In genomic region chr12:54959291-54960018, GRCh38 we compare ENCODE assay signal across 12 cellular contexts. TPM values are rescaled to one million over a fixed set of nuclear protein-coding genes. Genes with fewer than 3 reads are reported as not detected.
A peak's percentile ranks its signal among the peaks of the same experiment; 100 is the strongest.
DNase-seq lines count a peak whose midpoint lies in the region; ATAC-seq and TF ChIP-seq lines count a peak whose summit lies in the region.
"Had no signal": no experiment of that assay in that cellular context is flagged by ENCODE, and none has a peak within 500 bp of the region (broad histone marks: within the 10 kb centered on the region; RNA-seq: fewer than 3 reads in every experiment).

No MANE protein-coding gene starts in this region.

- peak; percentile 23 for DNase-seq in activated CD8-positive, alpha-beta T cell treated with anti-CD3 and anti-CD28 coated beads for 36 hours
- no peak for DNase-seq in COLO829 (ENCODE audit: low spot score)
- no peak for DNase-seq in stimulated activated CD4-positive, alpha-beta T cell treated with anti-CD3 and anti-CD28 coated beads, Interleukin-12 subunit alpha, Interleukin-12 subunit beta, amount 100 ng/mL, for 4 hours
- no peak for DNase-seq in MCF 10A (ENCODE audit: unreplicated experiment)
- DNase-seq: activated CD8-positive, alpha-beta memory T cell treated with anti-CD3 and anti-CD28 coated beads, Interleukin-2, amount 50 U/mL, for 4 hours; immature natural killer cell; MG63; stimulated activated CD8-positive, alpha-beta memory T cell treated with anti-CD3 and anti-CD28 coated beads, Interleukin-4, amount 100 ng/mL, for 48 hours had no signal

- POLR2A ChIA-PET in activated CD8-positive, alpha-beta T cell treated with anti-CD3 and anti-CD28 coated beads for 36 hours (lab: Charles Lee): interaction anchor here (1.3 to 1.5 kb wide), 2 partner anchors 8 to 21 kb away, joined by 3 to 5 read pairs; no protein-coding TSS in a partner anchor
- POLR2A ChIA-PET in MCF 10A (lab: Yijun Ruan, JAX): no interaction called here

- peak overlapping the region; percentile 65 for H3K4me2 ChIP-seq in BLaER1

- peak overlapping the region; percentile 95 for H3K27ac Mint-ChIP-seq in activated CD8-positive, alpha-beta T cell treated with anti-CD3 and anti-CD28 coated beads for 36 hours
- H3K27ac Mint-ChIP-seq in MCF 10A (ENCODE audit: low read depth, unreplicated experiment): no peak overlapping the region

- peaks cover 26% of the 10 kb centered on the region for H3K4me1 ChIP-seq in BLaER1

- H3K9me3 ChIP-seq in BLaER1: no peaks in the 10 kb centered on the region
- H3K9me3 ChIP-seq: MG63 had no signal

- peaks cover 92% of the 10 kb centered on the region for H3K36me3 Mint-ChIP-seq in activated CD8-positive, alpha-beta T cell treated with anti-CD3 and anti-CD28 coated beads for 36 hours (ENCODE audit: low read depth)
- H3K36me3 Mint-ChIP-seq in MCF 10A (ENCODE audit: insufficient read depth, unreplicated experiment): no peaks in the 10 kb centered on the region

- ATAC-seq in GM18870 (IDR thresholded peaks at IDR 0.05; ENCODE audit: unreplicated experiment) (peak; percentile 55), HG02938 (IDR thresholded peaks at IDR 0.05; ENCODE audit: unreplicated experiment) (peak; percentile 85), GM21423 (IDR thresholded peaks at IDR 0.05; ENCODE audit: unreplicated experiment) (no peak)
- ATAC-seq in activated CD8-positive, alpha-beta T cell treated with anti-CD3 and anti-CD28 coated beads for 36 hours: peak; percentile 50

- H3K27ac ChIP-seq in BLaER1: 0 out of 2 replicates have a peak overlapping the region, but pooled peaks have one; percentile 8

- peaks cover 4% of the 10 kb centered on the region for H3K9me3 Mint-ChIP-seq in activated CD8-positive, alpha-beta T cell treated with anti-CD3 and anti-CD28 coated beads for 36 hours
- H3K9me3 Mint-ChIP-seq in MCF 10A (ENCODE audit: unreplicated experiment): no peaks in the 10 kb centered on the region
- H3K9me3 Mint-ChIP-seq: immature natural killer cell had no signal

- H4K20me1 ChIP-seq in BLaER1: no peaks in the 10 kb centered on the region

- no peak for TF ChIP-seq CTCF in activated CD8-positive, alpha-beta T cell treated with anti-CD3 and anti-CD28 coated beads for 36 hours (IDR thresholded peaks at IDR 0.05)
- TF ChIP-seq CTCF in MCF 10A (IDR thresholded peaks at IDR 0.05; ENCODE audit: unreplicated experiment): no peak

- BruUV-seq in MCF 10A (replicated peaks; lab: Mats Ljungman, UMichigan): no TSS peak

- CTCF ChIA-PET in activated CD8-positive, alpha-beta T cell treated with anti-CD3 and anti-CD28 coated beads for 36 hours (lab: Charles Lee): interaction anchor here (1.0 to 7.0 kb wide), 11 partner anchors 13 to 258 kb away, joined by 3 to 141 read pairs (median 8); partner anchors contain the start of gene MUCL1
- CTCF ChIA-PET in MCF 10A (lab: Yijun Ruan, JAX): interaction anchor here (1.0 to 7.0 kb wide), 12 partner anchors 9 to 366 kb away, joined by 3 to 116 read pairs (median 10); partner anchors contain the start of gene MUCL1

- H3K36me3 ChIP-seq in BLaER1: no peaks in the 10 kb centered on the region
- H3K36me3 ChIP-seq: MG63 had no signal

- H3K27me3 Mint-ChIP-seq in activated CD8-positive, alpha-beta T cell treated with anti-CD3 and anti-CD28 coated beads for 36 hours: no peaks in the 10 kb centered on the region
- H3K27me3 Mint-ChIP-seq in MCF 10A (ENCODE audit: insufficient read depth, unreplicated experiment): peaks cover 61% of the 10 kb centered on the region

- H3K4me1 Mint-ChIP-seq in activated CD8-positive, alpha-beta T cell treated with anti-CD3 and anti-CD28 coated beads for 36 hours (ENCODE audit: low read depth): peaks cover 89% of the 10 kb centered on the region
- no peaks in the 10 kb centered on the region for H3K4me1 Mint-ChIP-seq in MCF 10A (ENCODE audit: insufficient read depth, unreplicated experiment)

- H3K4me3 Mint-ChIP-seq in activated CD8-positive, alpha-beta T cell treated with anti-CD3 and anti-CD28 coated beads for 36 hours: peak overlapping the region; percentile 34
- H3K4me3 Mint-ChIP-seq in MCF 10A (ENCODE audit: unreplicated experiment): no peak overlapping the region

- no peaks in the 10 kb centered on the region for H3K27me3 ChIP-seq in BLaER1

- H3K4me3 ChIP-seq in BLaER1: no peak overlapping the region
- H3K4me3 ChIP-seq: MG63 had no signal

- H3K9ac ChIP-seq in BLaER1: no peak overlapping the region

- intact Hi-C loops in activated CD8-positive, alpha-beta T cell treated with anti-CD3 and anti-CD28 coated beads for 36 hours (cut with micrococcal nuclease): loop anchor here (1.0 kb wide), 1 partner anchor 210 kb away; no protein-coding TSS in a partner anchor
- intact Hi-C loops in MCF 10A (cut with micrococcal nuclease): no loop called here

RNA-seq across cellular contexts. Expression of gene TESPA1, which starts 25.1 kb away (rescaled TPM):
- 100 to 1,000 TPM; 107 to 112 TPM for total RNA-seq in activated CD8-positive, alpha-beta T cell treated with anti-CD3 and anti-CD28 coated beads for 36 hours
- not detected in 2 replicates for total RNA-seq in MCF 10A (2022)

Comparison
In these comparisons a context has a peak if more than half of its experiments do, and no peak if none do; other contexts are left out.
1. RNA of gene TESPA1, which starts 25.1 kb away (total RNA-seq): 107 to 112 TPM in activated CD8-positive, alpha-beta T cell treated with anti-CD3 and anti-CD28 coated beads for 36 hours; not detected in MCF 10A; every median in the first group is over 100 times any median in the second.